In genomic region chr11:111737180-111737876, GRCh38 we compare ENCODE assay signal across 11 cellular contexts. TPM values are rescaled to one million over a fixed set of nuclear protein-coding genes. Genes with fewer than 3 reads are reported as not detected.
DNase-seq lines count a peak whose midpoint lies in the region; ATAC-seq, FAIRE-seq and TF ChIP-seq lines count a peak whose summit lies in the region.
"Had no signal": no experiment of that assay in that cellular context is flagged by ENCODE, and none has a peak within 500 bp of the region (broad histone marks: within the 10 kb centered on the region; RNA-seq: fewer than 3 reads in every experiment).

No MANE protein-coding gene starts in this region.

- no peaks in the 10 kb centered on the region for H3K27me3 Mint-ChIP-seq in activated T-helper 1 cell treated with anti-CD3 and anti-CD28 coated beads, Interleukin-12 subunit alpha, Interleukin-12 subunit beta, Interleukin-2, Interleukin-4 antibody, amounts not matched to agents 30 ng/mL and 10 ng/mL and 1 ng/mL, durations not matched to agents 14 hours and 24 hours and 36 hours (ENCODE audit: insufficient read depth)
- no peaks in the 10 kb centered on the region for H3K27me3 Mint-ChIP-seq in activated T-helper 17 cell treated with anti-CD3 and anti-CD28 coated beads, Interleukin-2, amount 50 U/mL, for 72 hours
- H3K27me3 Mint-ChIP-seq: activated CD4-positive, alpha-beta memory T cell treated with anti-CD3 and anti-CD28 coated beads, Interleukin-2, amount 10 ng/mL, durations not matched to agents 7 days and 5 days had no signal

- H3K79me2 ChIP-seq in ACC112 (ENCODE audit: control insufficient read depth, insufficient read depth, low read length, unreplicated experiment), result no peaks in the 10 kb centered on the region

- WGBS in psoas muscle, 3 donors, result 52 to 63% (median 54%) methylated on average over 12 of the region's 12 CpGs

- H3K27ac Mint-ChIP-seq in activated T-helper 1 cell treated with anti-CD3 and anti-CD28 coated beads, Interleukin-12 subunit alpha, Interleukin-12 subunit beta, Interleukin-2, Interleukin-4 antibody, amounts not matched to agents 30 ng/mL and 10 ng/mL and 1 ng/mL, durations not matched to agents 14 hours and 24 hours and 36 hours, result peak overlapping the region; percentile 31
- H3K27ac Mint-ChIP-seq in activated T-helper 17 cell treated with anti-CD3 and anti-CD28 coated beads, Interleukin-2, amount 50 U/mL, for 72 hours, result no peak overlapping the region
- H3K27ac Mint-ChIP-seq: activated CD4-positive, alpha-beta memory T cell treated with anti-CD3 and anti-CD28 coated beads, Interleukin-2, amount 10 ng/mL, durations not matched to agents 7 days and 5 days had no signal

- H3K9me3 Mint-ChIP-seq in activated T-helper 1 cell treated with anti-CD3 and anti-CD28 coated beads, Interleukin-12 subunit alpha, Interleukin-12 subunit beta, Interleukin-2, Interleukin-4 antibody, amounts not matched to agents 30 ng/mL and 10 ng/mL and 1 ng/mL, durations not matched to agents 14 hours and 24 hours and 36 hours, result no peaks in the 10 kb centered on the region
- H3K9me3 Mint-ChIP-seq in activated T-helper 17 cell treated with anti-CD3 and anti-CD28 coated beads, Interleukin-2, amount 50 U/mL, for 72 hours, result no peaks in the 10 kb centered on the region
- H3K9me3 Mint-ChIP-seq: activated CD4-positive, alpha-beta memory T cell treated with anti-CD3 and anti-CD28 coated beads, Interleukin-2, amount 10 ng/mL, durations not matched to agents 7 days and 5 days had no signal

- H2AFZ ChIP-seq in ACC112 (ENCODE audit: low read length, unreplicated experiment), result no peak overlapping the region

- H3K36me3 ChIP-seq in ACC112 (ENCODE audit: insufficient read depth, low read length) (peaks cover 19% of the 10 kb centered on the region), kidney (ENCODE audit: control insufficient read depth in 1 of 2, insufficient read depth in 2 of 2, low read length in 2 of 2) (peaks cover 12 to 17% of the 10 kb centered on the region in 2 donors), psoas muscle (ENCODE audit: insufficient read depth in 1 of 2, low read depth in 1 of 2) (peaks cover 6 to 33% of the 10 kb centered on the region in 2 donors)

- peaks cover 4% of the 10 kb centered on the region for H3K4me1 Mint-ChIP-seq in activated T-helper 1 cell treated with anti-CD3 and anti-CD28 coated beads, Interleukin-12 subunit alpha, Interleukin-12 subunit beta, Interleukin-2, Interleukin-4 antibody, amounts not matched to agents 30 ng/mL and 10 ng/mL and 1 ng/mL, durations not matched to agents 14 hours and 24 hours and 36 hours (ENCODE audit: low read depth)
- H3K4me1 Mint-ChIP-seq in activated T-helper 17 cell treated with anti-CD3 and anti-CD28 coated beads, Interleukin-2, amount 50 U/mL, for 72 hours, result no peaks in the 10 kb centered on the region

- no peak overlapping the region for H3K4me3 Mint-ChIP-seq in activated T-helper 1 cell treated with anti-CD3 and anti-CD28 coated beads, Interleukin-12 subunit alpha, Interleukin-12 subunit beta, Interleukin-2, Interleukin-4 antibody, amounts not matched to agents 30 ng/mL and 10 ng/mL and 1 ng/mL, durations not matched to agents 14 hours and 24 hours and 36 hours
- no peak overlapping the region for H3K4me3 Mint-ChIP-seq in activated T-helper 17 cell treated with anti-CD3 and anti-CD28 coated beads, Interleukin-2, amount 50 U/mL, for 72 hours
- H3K4me3 Mint-ChIP-seq: activated CD4-positive, alpha-beta memory T cell treated with anti-CD3 and anti-CD28 coated beads, Interleukin-2, amount 10 ng/mL, durations not matched to agents 7 days and 5 days had no signal

- FAIRE-seq in kidney (lab: Jason Lieb, UNC), result no peak
- FAIRE-seq: H1 had no signal

- H3K4me3 ChIP-seq in ACC112 (ENCODE audit: low read depth, low read length) (no peak overlapping the region), kidney (ENCODE audit: low read length in 2 of 2) (peak overlapping the region in 1 of 2 donors; percentile 8), psoas muscle (no peak overlapping the region)

- ATAC-seq in psoas muscle (peak in 1 of 4 donors; percentile 0), HG02763 (IDR thresholded peaks at IDR 0.05; ENCODE audit: unreplicated experiment) (no peak)
- ATAC-seq in activated T-helper 17 cell treated with anti-CD3 and anti-CD28 coated beads, Interleukin-2, amount 50 U/mL, for 72 hours (replicated peaks), result no peak

- H3K9ac ChIP-seq in kidney (ENCODE audit: low read length in 2 of 2), result peak overlapping the region; percentile 20 to 85

- peak overlapping the region; percentile 98 for H3K27ac ChIP-seq in ACC112 (ENCODE audit: low read depth, low read length)
- peak overlapping the region; percentile 97 to 98 for H3K27ac ChIP-seq in kidney (ENCODE audit: low read depth in 2 of 2, low read length in 2 of 2)
- peak overlapping the region; percentile 91 for H3K27ac ChIP-seq in psoas muscle

- H3K27me3 ChIP-seq in ACC112 (ENCODE audit: insufficient read depth, low read length) (no peaks in the 10 kb centered on the region), psoas muscle (ENCODE audit: insufficient read depth in 3 of 3, low read length in 2 of 3) (no peaks in the 10 kb centered on the region)

- H3K4me1 ChIP-seq in ACC112 (ENCODE audit: control insufficient read depth, insufficient read depth, low read length, unreplicated experiment), result peaks cover 59% of the 10 kb centered on the region
- peaks cover 51 to 55% of the 10 kb centered on the region in 2 donors for H3K4me1 ChIP-seq in kidney (ENCODE audit: control insufficient read depth in 1 of 2, insufficient read depth in 1 of 2, low read depth in 1 of 2, low read length in 2 of 2)
- peaks cover 58% of the 10 kb centered on the region for H3K4me1 ChIP-seq in psoas muscle

- H3K9me3 ChIP-seq in kidney (ENCODE audit: control insufficient read depth in 1 of 2, low read length in 2 of 2), result no peaks in the 10 kb centered on the region
- no peaks in the 10 kb centered on the region for H3K9me3 ChIP-seq in psoas muscle

- H3K36me3 Mint-ChIP-seq in activated T-helper 1 cell treated with anti-CD3 and anti-CD28 coated beads, Interleukin-12 subunit alpha, Interleukin-12 subunit beta, Interleukin-2, Interleukin-4 antibody, amounts not matched to agents 30 ng/mL and 10 ng/mL and 1 ng/mL, durations not matched to agents 14 hours and 24 hours and 36 hours (ENCODE audit: low read depth), result peaks cover 21% of the 10 kb centered on the region
- peaks cover 39% of the 10 kb centered on the region for H3K36me3 Mint-ChIP-seq in activated T-helper 17 cell treated with anti-CD3 and anti-CD28 coated beads, Interleukin-2, amount 50 U/mL, for 72 hours (ENCODE audit: low read depth)

- TF ChIP-seq CTCF in kidney (IDR thresholded peaks at IDR 0.05; ENCODE audit: borderline replicate concordance, extremely low read depth, insufficient read depth), result no peak
- no peak for TF ChIP-seq CTCF in psoas muscle (IDR thresholded peaks at IDR 0.05)

- no peak for DNase-seq in activated T-helper 1 cell treated with anti-CD3 and anti-CD28 coated beads, Interleukin-12 subunit alpha, Interleukin-12 subunit beta, Interleukin-2, Interleukin-4 antibody, amounts not matched to agents 30 ng/mL and 10 ng/mL and 1 ng/mL, durations not matched to agents 14 hours and 24 hours and 36 hours (ENCODE audit: low spot score)
- peak; percentile 71 for DNase-seq in kidney
- peak in 1 of 2 donors; percentile 25 for DNase-seq in psoas muscle
- no peak for DNase-seq in activated CD8-positive, alpha-beta memory T cell treated with anti-CD3 and anti-CD28 coated beads for 24 hours
- no peak for DNase-seq in NCI-H2227 treated with DMSO at 0.1 percent for 48 hours (lab: John Stamatoyannopoulos, UW)
- DNase-seq: activated CD4-positive, alpha-beta memory T cell treated with anti-CD3 and anti-CD28 coated beads, Interleukin-2, amount 10 ng/mL, durations not matched to agents 7 days and 5 days; GDM1 had no signal

- intact Hi-C loops in activated T-helper 1 cell treated with anti-CD3 and anti-CD28 coated beads, Interleukin-12 subunit alpha, Interleukin-12 subunit beta, Interleukin-2, Interleukin-4 antibody, amounts not matched to agents 30 ng/mL and 10 ng/mL and 1 ng/mL, durations not matched to agents 14 hours and 24 hours and 36 hours (cut with micrococcal nuclease), result no loop called here
- intact Hi-C loops in kidney (cut with DNase I) (no loop called here), psoas muscle (cut with DNase I) (loop anchor here in 1 of 2 donors (10.0 kb wide), 1 partner anchor 133 kb away; the partner anchor contains the start of gene SIK2)

RNA-seq across cellular contexts. Expression of gene PPP2R1B, which starts 28.9 kb away (rescaled TPM):
- total RNA-seq in activated T-helper 1 cell treated with anti-CD3 and anti-CD28 coated beads, Interleukin-12 subunit alpha, Interleukin-12 subunit beta, Interleukin-2, Interleukin-4 antibody, amounts not matched to agents 30 ng/mL and 10 ng/mL and 1 ng/mL, durations not matched to agents 14 hours and 24 hours and 36 hours, result 58.1 and 61.4 TPM in 2 replicates
- total RNA-seq in kidney (35.5 TPM), psoas muscle (10 to 100 TPM in 3 of 4 donors, 1 to 10 TPM in 1; 8.1 to 18.8 (median 14.0) TPM)
- polyA plus RNA-seq in kidney (ENCODE audit: insufficient read depth, low read depth, low replicate concordance) (11.7 TPM), psoas muscle (10 to 100 TPM in 1 of 3 donors, 1 to 10 TPM in 2; 6.6 to 10.7 (median 8.7) TPM)
- total RNA-seq in activated T-helper 17 cell treated with anti-CD3 and anti-CD28 coated beads, Interleukin-2, amount 50 U/mL, for 72 hours, result 10 to 100 TPM; 46.9 to 72.6 TPM
